1 cellular context compared by ENCODE assay signal in genomic region chr2:240803191-240803590, GRCh38.
TF ChIP-seq lines count a peak whose summit lies in the region.

No MANE protein-coding gene starts in this region.

TF ChIP-seq in GM23338, 12 proteins besides CTCF, POLR2A, EP300 and RAD21 (continued from another document):
- TF ChIP-seq, protein P1, sequence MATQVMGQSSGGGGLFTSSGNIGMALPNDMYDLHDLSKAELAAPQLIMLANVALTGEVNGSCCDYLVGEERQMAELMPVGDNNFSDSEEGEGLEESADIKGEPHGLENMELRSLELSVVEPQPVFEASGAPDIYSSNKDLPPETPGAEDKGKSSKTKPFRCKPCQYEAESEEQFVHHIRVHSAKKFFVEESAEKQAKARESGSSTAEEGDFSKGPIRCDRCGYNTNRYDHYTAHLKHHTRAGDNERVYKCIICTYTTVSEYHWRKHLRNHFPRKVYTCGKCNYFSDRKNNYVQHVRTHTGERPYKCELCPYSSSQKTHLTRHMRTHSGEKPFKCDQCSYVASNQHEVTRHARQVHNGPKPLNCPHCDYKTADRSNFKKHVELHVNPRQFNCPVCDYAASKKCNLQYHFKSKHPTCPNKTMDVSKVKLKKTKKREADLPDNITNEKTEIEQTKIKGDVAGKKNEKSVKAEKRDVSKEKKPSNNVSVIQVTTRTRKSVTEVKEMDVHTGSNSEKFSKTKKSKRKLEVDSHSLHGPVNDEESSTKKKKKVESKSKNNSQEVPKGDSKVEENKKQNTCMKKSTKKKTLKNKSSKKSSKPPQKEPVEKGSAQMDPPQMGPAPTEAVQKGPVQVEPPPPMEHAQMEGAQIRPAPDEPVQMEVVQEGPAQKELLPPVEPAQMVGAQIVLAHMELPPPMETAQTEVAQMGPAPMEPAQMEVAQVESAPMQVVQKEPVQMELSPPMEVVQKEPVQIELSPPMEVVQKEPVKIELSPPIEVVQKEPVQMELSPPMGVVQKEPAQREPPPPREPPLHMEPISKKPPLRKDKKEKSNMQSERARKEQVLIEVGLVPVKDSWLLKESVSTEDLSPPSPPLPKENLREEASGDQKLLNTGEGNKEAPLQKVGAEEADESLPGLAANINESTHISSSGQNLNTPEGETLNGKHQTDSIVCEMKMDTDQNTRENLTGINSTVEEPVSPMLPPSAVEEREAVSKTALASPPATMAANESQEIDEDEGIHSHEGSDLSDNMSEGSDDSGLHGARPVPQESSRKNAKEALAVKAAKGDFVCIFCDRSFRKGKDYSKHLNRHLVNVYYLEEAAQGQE (IDR thresholded peaks at IDR 0.05; ENCODE audit: unreplicated experiment): no peak
- TF ChIP-seq EZH2 (IDR thresholded peaks at IDR 0.05; ENCODE audit: low read depth, unreplicated experiment): no peak
- TF ChIP-seq ZNF331 (CRISPR knock-in tag; IDR thresholded peaks at IDR 0.05; ENCODE audit: low read depth): no peak
- no peak for TF ChIP-seq EZH2phosphoT487 (IDR thresholded peaks at IDR 0.05; ENCODE audit: unreplicated experiment)
- no peak for TF ChIP-seq POLR2AphosphoS5 (IDR thresholded peaks at IDR 0.05; ENCODE audit: low read depth)
